In genomic region chr20:34637245-34638185, GRCh38 we compare ENCODE assay signal across 9 cellular contexts. TPM values are rescaled to one million over a fixed set of nuclear protein-coding genes. Genes with fewer than 3 reads are reported as not detected.
A peak's percentile ranks its signal among the peaks of the same experiment; 100 is the strongest.
DNase-seq lines count a peak whose midpoint lies in the region; ATAC-seq and TF ChIP-seq lines count a peak whose summit lies in the region.
"Had no signal": no experiment of that assay in that cellular context is flagged by ENCODE, and none has a peak within 500 bp of the region (broad histone marks: within the 10 kb centered on the region; RNA-seq: fewer than 3 reads in every experiment).

No MANE protein-coding gene starts in this region.

- H3K4ac ChIP-seq in mesenchymal stem cell (ENCODE audit: low read depth in 1 of 2, low read length in 2 of 2): no peak overlapping the region

- H4K91ac ChIP-seq in mesenchymal stem cell (ENCODE audit: low read length): no peak overlapping the region

- H3K9me3 ChIP-seq in SJSA1 (replicated peaks) (no peaks in the 10 kb centered on the region), esophagus squamous epithelium (no peaks in the 10 kb centered on the region), mesenchymal stem cell (ENCODE audit: control insufficient read depth, low read length) (no peaks in the 10 kb centered on the region), upper lobe of right lung (no peaks in the 10 kb centered on the region)

- no peak overlapping the region for H3K23ac ChIP-seq in mesenchymal stem cell (ENCODE audit: low read length in 2 of 2)

- H2BK15ac ChIP-seq in mesenchymal stem cell (ENCODE audit: low read depth, poor library complexity, severe bottlenecking): no peak overlapping the region

- no peak overlapping the region for H2AFZ ChIP-seq in mesenchymal stem cell (ENCODE audit: low read depth, low read length)

- H2BK120ac ChIP-seq in mesenchymal stem cell (ENCODE audit: low read depth, low read length): no peak overlapping the region

- no peak overlapping the region for H3K4me2 ChIP-seq in mesenchymal stem cell (ENCODE audit: low read length, poor library complexity, severe bottlenecking)

- no peak overlapping the region for H4K8ac ChIP-seq in mesenchymal stem cell (ENCODE audit: low read length)

- intact Hi-C loops in esophagus squamous epithelium (cut with DNase I) (no loop called here), upper lobe of right lung (cut with DNase I) (no loop called here)

- DNase-seq in SJSA1 (ENCODE audit: low read depth in 1 of 2, low spot score in 2 of 2) (peak; percentile 49 to 61), esophagus squamous epithelium (lab: John Stamatoyannopoulos, UW) (no peak), mesenchymal stem cell (peak; percentile 90), upper lobe of right lung (no peak), NCI-H146 treated with DMSO at 0.1 percent for 48 hours (lab: John Stamatoyannopoulos, UW; ENCODE audit: unreplicated experiment) (no peak)
- DNase-seq: NCI-H2029 treated with DMSO at 0.1 percent for 48 hours had no signal

- no peaks in the 10 kb centered on the region for H3K27me3 ChIP-seq in SJSA1 (replicated peaks)
- no peaks in the 10 kb centered on the region for H3K27me3 ChIP-seq in esophagus squamous epithelium
- H3K27me3 ChIP-seq in mesenchymal stem cell (ENCODE audit: control insufficient read depth in 1 of 2, insufficient read depth in 1 of 2, low read length in 2 of 2): no peaks in the 10 kb centered on the region
- H3K27me3 ChIP-seq in upper lobe of right lung: no peaks in the 10 kb centered on the region

- no peak overlapping the region for H2AK5ac ChIP-seq in mesenchymal stem cell (ENCODE audit: low read length, severe bottlenecking)

- H3K36me3 ChIP-seq in SJSA1 (peaks cover 32% of the 10 kb centered on the region), esophagus squamous epithelium (peaks cover 0 to 79% (median 0%) of the 10 kb centered on the region in 3 donors), mesenchymal stem cell (ENCODE audit: control insufficient read depth in 1 of 2, insufficient read depth in 2 of 2, low read depth in 1 of 2, low read length in 2 of 2) (peaks cover 3 to 34% of the 10 kb centered on the region in 2 experiments), upper lobe of right lung (peaks cover 36% of the 10 kb centered on the region)

- TF ChIP-seq CTCF in esophagus squamous epithelium (IDR thresholded peaks at IDR 0.05) (no peak), upper lobe of right lung (IDR thresholded peaks at IDR 0.05) (no peak)

- no peaks in the 10 kb centered on the region for H3K79me1 ChIP-seq in mesenchymal stem cell (replicated peaks; ENCODE audit: low read length, poor library complexity, severe bottlenecking)

- peak overlapping the region; percentile 37 to 79 for H3K18ac ChIP-seq in mesenchymal stem cell (ENCODE audit: low read depth in 1 of 2, low read length in 2 of 2)

- peak overlapping the region; percentile 34 for H3K9ac ChIP-seq in mesenchymal stem cell (ENCODE audit: low read length)

- ATAC-seq in upper lobe of right lung (no peak), HG02623 (IDR thresholded peaks at IDR 0.05; ENCODE audit: unreplicated experiment) (no peak), HG03135 (IDR thresholded peaks at IDR 0.05; ENCODE audit: unreplicated experiment) (no peak)

- peaks cover 16% of the 10 kb centered on the region for H3K4me1 ChIP-seq in SJSA1 (replicated peaks)
- H3K4me1 ChIP-seq in esophagus squamous epithelium: peaks cover 0 to 22% (median 15%) of the 10 kb centered on the region in 3 donors
- H3K4me1 ChIP-seq in mesenchymal stem cell (ENCODE audit: control insufficient read depth, insufficient read depth, low read depth, low read length): peaks cover 5% of the 10 kb centered on the region
- H3K4me1 ChIP-seq in upper lobe of right lung: peaks cover 4% of the 10 kb centered on the region

- 72 to 83% methylated on average over 6 of the region's 6 CpGs for WGBS in esophagus squamous epithelium, 2 donors
- WGBS in mesenchymal stem cell: 74% methylated on average over 6 of the region's 6 CpGs

- TF ChIP-seq POLR2A in esophagus squamous epithelium (IDR thresholded peaks at IDR 0.05): no peak

- H3K4me3 ChIP-seq in SJSA1 (no peak overlapping the region), esophagus squamous epithelium (no peak overlapping the region), mesenchymal stem cell (ENCODE audit: insufficient read depth in 1 of 2, low read depth in 1 of 2, low read length in 2 of 2) (peak overlapping the region in 1 of 2 experiments; percentile 14), upper lobe of right lung (no peak overlapping the region)

- peak overlapping the region in 1 of 2 experiments; percentile 91 for H3K14ac ChIP-seq in mesenchymal stem cell (ENCODE audit: low read length in 2 of 2)

- H2BK12ac ChIP-seq in mesenchymal stem cell (ENCODE audit: low read length in 2 of 2): peak overlapping the region in 1 of 2 experiments; percentile 89

- H3K27ac ChIP-seq in SJSA1 (peak overlapping the region; percentile 36), esophagus squamous epithelium (peak overlapping the region in 3 of 4 donors; percentile 56 to 71 (median 59)), mesenchymal stem cell (ENCODE audit: low read length, poor library complexity, severe bottlenecking) (no peak overlapping the region), upper lobe of right lung (peak overlapping the region; percentile 26)
- H3K27ac ChIP-seq: epithelial cell of prostate had no signal

- no peak overlapping the region for H2BK5ac ChIP-seq in mesenchymal stem cell (ENCODE audit: low read depth, low read length, poor library complexity, severe bottlenecking)

RNA-seq across cellular contexts. Expression of gene PIGU, which starts 39.4 kb away (rescaled TPM):
- 13.3 and 24.4 TPM in 2 replicates for total RNA-seq in SJSA1 (2014; rRNA removed; shearing (Covaris generic))
- total RNA-seq in esophagus squamous epithelium (10 to 100 TPM; 14.8 to 27.1 (median 17.6) TPM), upper lobe of right lung (13.2 TPM)
- polyA plus RNA-seq in mesenchymal stem cell (2013, experiment 1 of 2): 22.2 TPM
- polyA plus RNA-seq in mesenchymal stem cell (2013, experiment 2 of 2): 23.9 TPM

Comparison
In these comparisons a context has a peak if more than half of its experiments do, and no peak if none do; other contexts are left out.
1. DNase-seq: peak in SJSA1 (2 of 2) and mesenchymal stem cell (single experiment); none in esophagus squamous epithelium (single experiment), upper lobe of right lung (single experiment) and NCI-H146 treated with DMSO at 0.1 percent for 48 hours (single experiment).